Comparison of ENCODE assay signal across 17 cellular contexts in the genomic region with DNA sequence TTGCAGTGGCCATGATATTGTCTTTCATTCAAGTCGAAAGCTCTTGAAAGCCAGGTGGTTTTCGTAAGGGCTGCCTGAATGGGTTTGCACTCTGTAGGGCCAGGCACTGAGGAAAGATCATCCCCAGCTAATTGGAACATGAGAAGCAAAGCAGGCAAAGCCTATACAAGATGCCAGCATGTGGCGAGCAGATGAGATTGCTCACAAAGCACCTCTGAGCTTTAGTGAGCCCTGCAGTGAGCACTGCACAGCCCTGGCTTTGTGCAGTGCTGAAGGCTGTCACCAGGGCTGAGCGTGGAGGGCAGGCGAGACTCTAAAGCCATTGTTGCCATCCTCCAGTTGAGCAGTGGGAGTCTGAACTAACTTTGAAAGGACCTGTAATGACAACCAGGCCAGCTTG. TPM values are rescaled to one million over a fixed set of nuclear protein-coding genes. Genes with fewer than 3 reads are reported as not detected.
DNase-seq lines count a peak whose midpoint lies in the region; ATAC-seq, FAIRE-seq and TF ChIP-seq lines count a peak whose summit lies in the region.
"Had no signal": no experiment of that assay in that cellular context is flagged by ENCODE, and none has a peak within 500 bp of the region (broad histone marks: within the 10 kb centered on the region; RNA-seq: fewer than 3 reads in every experiment).

No MANE protein-coding gene starts in this region.

- H3K23ac ChIP-seq in H1 (ENCODE audit: insufficient read length): no peak overlapping the region

- no peaks in the 10 kb centered on the region for H3K23me2 ChIP-seq in H1 (ENCODE audit: low read depth, low read length)

- H4K5ac ChIP-seq in H1 (ENCODE audit: insufficient read length, low read depth, low read length): no peak overlapping the region

- no peaks in the 10 kb centered on the region for H4K20me1 ChIP-seq in HepG2 (ENCODE audit: insufficient read depth, low read length)
- H4K20me1 ChIP-seq in H1 (replicated peaks in 1 of 2; ENCODE audit: control insufficient read depth in 1 of 2, insufficient read depth in 2 of 2, low read length in 2 of 2): no peaks in the 10 kb centered on the region

- CTCF ChIA-PET in HepG2 (lab: Yijun Ruan, JAX; ENCODE audit: low intra/inter-chr PET ratio, low total read pairs) (no interaction called here), H1 (lab: Charles Lee; ENCODE audit: partially characterized antibody) (interaction anchor here (0.5 to 1.8 kb wide), 15 partner anchors 9 to 642 kb away, joined by 3 to 8 read pairs (median 3); no protein-coding TSS in a partner anchor)

- in situ Hi-C loops in HepG2 (cut with HindIII; ENCODE audit: extremely low pct_ligation_motif_present, low pct_unique_long_range_greater_than_20kb): loop anchor here (25.0 kb wide), 1 partner anchor 444 kb away; no protein-coding TSS in a partner anchor

- H3K27me3 ChIP-seq in HepG2 (ENCODE audit: control insufficient read depth in 1 of 2, insufficient read depth in 2 of 2, low read length in 2 of 2) (no peaks in the 10 kb centered on the region), right lobe of liver (no peaks in the 10 kb centered on the region), H1 (replicated peaks in 1 of 4; ENCODE audit: control insufficient read depth in 3 of 4, extremely low read depth in 1 of 4, insufficient read depth in 3 of 4, low read length in 3 of 4) (no peaks in the 10 kb centered on the region)
- H3K27me3 ChIP-seq: BLaER1 treated with 17β-estradiol and CSF1 and Interleukin-3, amounts not matched to agents 10 nM and 100 nM; gastrocnemius medialis; left lung had no signal

- H2BK20ac ChIP-seq in H1 (ENCODE audit: low read length): no peak overlapping the region

- H3K79me1 ChIP-seq in H1 (ENCODE audit: low read depth, low read length): no peaks in the 10 kb centered on the region

- TF ChIP-seq RAD21 in HepG2 (CRISPR knock-in tag; IDR thresholded peaks at IDR 0.05) (no peak), H1 (IDR thresholded peaks at IDR 0.05 in 1 of 2, conservative IDR thresholded peaks at IDR 0.05 in 1 of 2; ENCODE audit: low read depth in 2 of 2, low read length in 2 of 2) (no peak; a peak in 1 of 4 replicates)

- WGBS in HepG2 (ENCODE audit: low lambda C conversion rate): 43% methylated on average over 4 of the region's 5 CpGs
- WGBS in right lobe of liver (ENCODE audit: insufficient coverage, low coverage, low lambda C conversion rate, missing lambda C conversion rate): 97% methylated on average over 3 of the region's 5 CpGs
- 82% methylated on average over 5 of the region's 5 CpGs; no CpG with 5 or more reads in 1 of the 2 experiments for WGBS in H1 (ENCODE audit: extremely low coverage in 1 of 2, insufficient coverage in 1 of 2, insufficient read length in 1 of 2, insufficient replicate concordance in 2 of 2, low coverage in 1 of 2, low lambda C conversion rate in 2 of 2, missing lambda C conversion rate in 1 of 2), 2 experiments

- POLR2A ChIA-PET in HepG2 (lab: Yijun Ruan, JAX) (no interaction called here), H1 (lab: Charles Lee; ENCODE audit: partially characterized antibody) (interaction anchor here (1.0 kb wide), 1 partner anchor 12 kb away, joined by 3 read pairs; no protein-coding TSS in a partner anchor)

- H3K9ac ChIP-seq in HepG2 (ENCODE audit: insufficient read depth, low read depth, low read length) (no peak overlapping the region), H1 (replicated peaks in 1 of 4; ENCODE audit: extremely low read depth in 1 of 4, low read depth in 3 of 4, low read length in 3 of 4) (no peak overlapping the region), kidney (ENCODE audit: low read length in 2 of 2) (no peak overlapping the region)
- H3K9ac ChIP-seq: BLaER1 treated with 17β-estradiol and CSF1 and Interleukin-3, amounts not matched to agents 10 nM and 100 nM; GM23248 had no signal

- H3K14ac ChIP-seq in H1 (ENCODE audit: insufficient read length): no peak overlapping the region

- no peak overlapping the region; the same call in 1 of the 2 replicates for H2AK5ac ChIP-seq in H1 (ENCODE audit: low read depth, low read length)

- no peak for TF ChIP-seq EP300 in HepG2 (IDR thresholded peaks at IDR 0.05; ENCODE audit: low read depth in 2 of 2, low read length in 2 of 2)
- TF ChIP-seq EP300 in HepG2 (CRISPR knock-in tag; IDR thresholded peaks at IDR 0.05; ENCODE audit: borderline replicate concordance): no peak
- no peak for TF ChIP-seq EP300 in H1 (IDR thresholded peaks at IDR 0.05; ENCODE audit: borderline replicate concordance in 1 of 2, low read depth in 2 of 2, low read length in 2 of 2)

- no peaks in the 10 kb centered on the region for H3K36me3 ChIP-seq in HepG2 (replicated peaks in 1 of 2; ENCODE audit: control insufficient read depth in 1 of 2, insufficient read depth in 2 of 2, low read length in 2 of 2)
- H3K36me3 ChIP-seq in right lobe of liver: no peaks in the 10 kb centered on the region
- no peaks in the 10 kb centered on the region for H3K36me3 ChIP-seq in H1 (ENCODE audit: control insufficient read depth in 2 of 4, insufficient read depth in 4 of 4, low read length in 3 of 4)
- H3K36me3 ChIP-seq in kidney (ENCODE audit: control insufficient read depth in 1 of 2, insufficient read depth in 2 of 2, low read length in 2 of 2): no peaks in the 10 kb centered on the region
- H3K36me3 ChIP-seq: gastrocnemius medialis, left lung had no signal

- H2BK12ac ChIP-seq in H1 (ENCODE audit: low read depth, low read length): no peak overlapping the region

- no peak overlapping the region for H2AFZ ChIP-seq in HepG2 (ENCODE audit: low read length)
- H2AFZ ChIP-seq in H1 (ENCODE audit: low read length): no peak overlapping the region
- H2AFZ ChIP-seq: GM23248 had no signal

- no peak overlapping the region for H2BK15ac ChIP-seq in H1 (ENCODE audit: low read length)

- FAIRE-seq in HepG2 (lab: Jason Lieb, UNC): no peak
- FAIRE-seq in H1 (lab: Jason Lieb, UNC): peak; percentile 63
- FAIRE-seq in kidney (lab: Jason Lieb, UNC): no peak
- FAIRE-seq: colon, HTR-8/SVneo had no signal

- intact Hi-C loops in HepG2 (cut with micrococcal nuclease; ENCODE audit: unreplicated experiment) (no loop called here), right lobe of liver (cut with DNase I) (no loop called here), kidney (cut with DNase I) (no loop called here)

- H3K4me3 ChIP-seq in HepG2 (replicated peaks in 1 of 3; ENCODE audit: insufficient read depth in 1 of 3, low read depth in 2 of 3, low read length in 3 of 3): no peak overlapping the region
- H3K4me3 ChIP-seq in right lobe of liver: no peak overlapping the region
- H3K4me3 ChIP-seq in H1 (ENCODE audit: extremely low read depth in 1 of 4, insufficient read depth in 2 of 4, low read depth in 3 of 4, low read length in 4 of 4): no peak overlapping the region
- H3K4me3 ChIP-seq in kidney (ENCODE audit: low read length in 2 of 2): no peak overlapping the region
- H3K4me3 ChIP-seq: BLaER1 treated with 17β-estradiol and CSF1 and Interleukin-3, amounts not matched to agents 10 nM and 100 nM; gastrocnemius medialis; GM23248; left lung had no signal

- TF ChIP-seq CTCF in HepG2 (CRISPR knock-in tag; IDR thresholded peaks at IDR 0.05) (no peak), right lobe of liver (IDR thresholded peaks at IDR 0.05) (no peak), H1 (IDR thresholded peaks at IDR 0.05; ENCODE audit: control extremely low read depth in 1 of 3, insufficient read depth in 1 of 3, low read depth in 1 of 3, low read length in 3 of 3) (no peak), kidney (IDR thresholded peaks at IDR 0.05; ENCODE audit: borderline replicate concordance, extremely low read depth, insufficient read depth) (no peak)

- H3K9me3 ChIP-seq in HepG2 (ENCODE audit: low read length) (no peaks in the 10 kb centered on the region), right lobe of liver (no peaks in the 10 kb centered on the region), H1 (ENCODE audit: insufficient read depth in 2 of 2, low read depth in 1 of 2, low read length in 1 of 2) (no peaks in the 10 kb centered on the region), kidney (ENCODE audit: control insufficient read depth in 1 of 2, low read length in 2 of 2) (no peaks in the 10 kb centered on the region)
- H3K9me3 ChIP-seq: gastrocnemius medialis, left lung had no signal

- ATAC-seq in HepG2 (peak; percentile 51; the same call in 2 of the 3 replicates), right lobe of liver (no peak), HG03108 (IDR thresholded peaks at IDR 0.05; ENCODE audit: unreplicated experiment) (no peak), GM18502 (IDR thresholded peaks at IDR 0.05; ENCODE audit: poor library complexity, unreplicated experiment) (no peak)
- ATAC-seq: gastrocnemius medialis, left lung, Right ventricle myocardium inferior had no signal

- H3K4me2 ChIP-seq in HepG2 (ENCODE audit: low read depth, low read length) (no peak overlapping the region), H1 (ENCODE audit: insufficient read depth in 1 of 2, low read depth in 2 of 2, low read length in 2 of 2) (no peak overlapping the region)
- H3K4me2 ChIP-seq: BLaER1 treated with 17β-estradiol and CSF1 and Interleukin-3, amounts not matched to agents 10 nM and 100 nM had no signal

- no peaks in the 10 kb centered on the region for H3K79me2 ChIP-seq in HepG2 (ENCODE audit: insufficient read depth, low read length)
- no peaks in the 10 kb centered on the region for H3K79me2 ChIP-seq in H1 (ENCODE audit: control insufficient read depth in 1 of 2, insufficient read depth in 2 of 2, low read length in 2 of 2)

- no peak overlapping the region for H3K56ac ChIP-seq in H1 (replicated peaks; ENCODE audit: insufficient read length, low read depth, low read length)

- no peak overlapping the region for H4K8ac ChIP-seq in H1 (ENCODE audit: extremely low read depth, insufficient read depth, low read length)

- H2BK5ac ChIP-seq in H1 (ENCODE audit: low read depth, low read length): no peak overlapping the region

- no peak for DNase-seq in HepG2 (ENCODE audit: low spot score)
- DNase-seq in right lobe of liver: no peak
- peak; percentile 83 for DNase-seq in NCI-H510A (lab: John Stamatoyannopoulos, UW)
- no peak for DNase-seq in H1 (ENCODE audit: low read depth in 1 of 2, low spot score in 2 of 2)
- no peak for DNase-seq in activated CD4-positive, CD25-positive, alpha-beta regulatory T cell treated with anti-CD3 and anti-CD28 coated beads, Interleukin-2, amount 50 U/mL, for 72 hours
- DNase-seq in kidney: no peak
- DNase-seq: activated effector memory CD4-positive, alpha-beta T cell treated with anti-CD3 and anti-CD28 coated beads, Interleukin-2, amount 50 U/mL, for 16 hours; gastrocnemius medialis; GM23248; left lung; NCI-H226 had no signal

- no peak overlapping the region for H3K4ac ChIP-seq in H1 (replicated peaks; ENCODE audit: insufficient read length, low read depth, low read length)

- H3K27ac ChIP-seq in HepG2 (ENCODE audit: extremely low read length, insufficient read depth, low read length) (no peak overlapping the region), right lobe of liver (no peak overlapping the region), H1 (ENCODE audit: low read depth, low read length) (no peak overlapping the region), kidney (ENCODE audit: low read depth in 2 of 2, low read length in 2 of 2) (no peak overlapping the region)
- H3K27ac ChIP-seq: gastrocnemius medialis, GM23248, left lung had no signal

- H4K91ac ChIP-seq in H1 (replicated peaks; ENCODE audit: insufficient read length, low read length): no peak overlapping the region

- BruUV-seq in HepG2 (replicated peaks; lab: Mats Ljungman, UMichigan): no TSS peak

- H3K4me1 ChIP-seq in HepG2 (ENCODE audit: insufficient read depth, low read length) (no peaks in the 10 kb centered on the region), right lobe of liver (no peaks in the 10 kb centered on the region), H1 (replicated peaks in 1 of 4; ENCODE audit: control insufficient read depth in 3 of 4, insufficient read depth in 4 of 4, low read length in 3 of 4) (no peaks in the 10 kb centered on the region), kidney (ENCODE audit: control insufficient read depth in 1 of 2, insufficient read depth in 1 of 2, low read depth in 1 of 2, low read length in 2 of 2) (no peaks in the 10 kb centered on the region)
- H3K4me1 ChIP-seq: left lung had no signal

- TF ChIP-seq POLR2A in HepG2 (IDR thresholded peaks at IDR 0.05; ENCODE audit: insufficient read depth in 1 of 2, low read depth in 2 of 2, low read length in 2 of 2) (no peak), right lobe of liver (IDR thresholded peaks at IDR 0.05) (no peak), H1 (IDR thresholded peaks at IDR 0.05; ENCODE audit: control extremely low read depth in 1 of 2, low read depth in 2 of 2, low read length in 2 of 2) (no peak)

- no peak overlapping the region for H3K18ac ChIP-seq in H1 (ENCODE audit: extremely low read depth, low read length)

- H2BK120ac ChIP-seq in H1 (replicated peaks; ENCODE audit: low read depth, low read length): no peak overlapping the region

RNA-seq across cellular contexts. Expression of gene HADH, which starts 53.8 kb away (rescaled TPM):
- total RNA-seq in HepG2 (2016; rRNA removed; fragmentation: Illumina TruSeq; extraction: Trizol) (33.9 and 60.6 TPM in 2 replicates), right lobe of liver (100 to 1,000 TPM in 3 of 6 experiments, 10 to 100 TPM in 3; 67.2 to 152 (median 104) TPM), kidney (31.4 TPM)
- 13.5 and 15.3 TPM in 2 replicates for total RNA-seq in HepG2 (2016; cell fraction: cytosol; rRNA removed; fragmentation: Illumina TruSeq; extraction: Trizol; ENCODE audit: low read depth)
- 33.1 and 59.0 TPM in 2 replicates for total RNA-seq in HepG2 (2016; cell fraction: insoluble cytoplasmic fraction; rRNA removed; fragmentation: Illumina TruSeq; extraction: Trizol)
- 28.0 and 31.0 TPM in 2 replicates for total RNA-seq in HepG2 (2016; cell fraction: membrane; rRNA removed; fragmentation: Illumina TruSeq; extraction: Trizol)
- total RNA-seq in HepG2 (2016; cell fraction: nucleus; rRNA removed; fragmentation: Illumina TruSeq; extraction: Trizol): 34.3 and 39.3 TPM in 2 replicates
- polyA plus RNA-seq in HepG2 (2011; rRNA removed) (22.8 and 29.6 TPM in 2 replicates), H1 (2011; rRNA removed) (32.4 and 47.5 TPM in 2 replicates), kidney (ENCODE audit: insufficient read depth, low read depth, low replicate concordance) (126 TPM)
- 26.0 and 26.1 TPM in 2 replicates for polyA plus RNA-seq in HepG2 (2011; cell fraction: cytosol; rRNA removed)
- 19.1 and 19.8 TPM in 2 replicates for polyA plus RNA-seq in HepG2 (2011; cell fraction: nucleus; rRNA removed)
- polyA plus RNA-seq in HepG2 (2012): 25.8 and 41.0 TPM in 2 replicates
- 27.4 and 28.1 TPM in 2 replicates for polyA plus RNA-seq in HepG2 (2016; cell fraction: cytosol; fragmentation: Illumina TruSeq; extraction: Trizol; ENCODE audit: low read depth)
- polyA plus RNA-seq in HepG2 (2016; cell fraction: insoluble cytoplasmic fraction; fragmentation: Illumina TruSeq; extraction: Trizol; ENCODE audit: low read depth): 117 and 118 TPM in 2 replicates
- 41.4 and 43.3 TPM in 2 replicates for polyA plus RNA-seq in HepG2 (2016; cell fraction: membrane; fragmentation: Illumina TruSeq; extraction: Trizol; ENCODE audit: low read depth)
- 77.4 and 77.9 TPM in 2 replicates for polyA plus RNA-seq in HepG2 (2016; cell fraction: nucleus; fragmentation: Illumina TruSeq; extraction: Trizol; ENCODE audit: insufficient read depth, low read depth)
- polyA minus RNA-seq in HepG2 (2011; rRNA and poly(A)+ RNA removed; ENCODE audit: low replicate concordance): 28.2 and 43.6 TPM in 2 replicates
- polyA minus RNA-seq in HepG2 (2011; cell fraction: cytosol; rRNA and poly(A)+ RNA removed): 21.1 and 29.5 TPM in 2 replicates
- polyA minus RNA-seq in HepG2 (2011; cell fraction: nucleus; rRNA and poly(A)+ RNA removed): 17.5 and 18.6 TPM in 2 replicates
- total RNA-seq in H1 (2021; fragmentation: NEBNext Ultra II Directional; extraction: Animal tissue kit (Norgen Biotek cat#: 25700)): 49.2 and 54.4 TPM in 2 replicates
- polyA plus RNA-seq in H1 (2011; cell fraction: cytosol; rRNA removed): 44.9 TPM
- polyA plus RNA-seq in H1 (2011; cell fraction: nucleus; rRNA removed): 34.8 TPM
- polyA plus RNA-seq in H1 (2012, experiment 1 of 2): 49.8 to 53.0 TPM (median 50.8 TPM) in 4 replicates
- 24.8 TPM for polyA plus RNA-seq in H1 (2012, experiment 2 of 2)
- polyA plus RNA-seq in H1 (2013, experiment 1 of 2): 40.5 TPM
- 40.3 TPM for polyA plus RNA-seq in H1 (2013, experiment 2 of 2)
- polyA minus RNA-seq in H1 (2011; rRNA and poly(A)+ RNA removed): 41.6 and 43.6 TPM in 2 replicates
- 53.2 TPM for polyA minus RNA-seq in H1 (2011; cell fraction: cytosol; rRNA and poly(A)+ RNA removed)
- polyA minus RNA-seq in H1 (2011; cell fraction: nucleus; rRNA and poly(A)+ RNA removed): 33.6 TPM
